26 cellular contexts compared by ENCODE assay signal in genomic region chr6:36967301-36967700, GRCh38. TPM values are rescaled to one million over a fixed set of nuclear protein-coding genes. Genes with fewer than 3 reads are reported as not detected.
A peak's percentile ranks its signal among the peaks of the same experiment; 100 is the strongest.
DNase-seq lines count a peak whose midpoint lies in the region; ATAC-seq lines count a peak whose summit lies in the region.
"Had no signal": no experiment of that assay in that cellular context is flagged by ENCODE, and none has a peak within 500 bp of the region (broad histone marks: within the 10 kb centered on the region; RNA-seq: fewer than 3 reads in every experiment).

No MANE protein-coding gene starts in this region.

- no peak overlapping the region for H3K4me3 Mint-ChIP-seq in activated T-cell treated with anti-CD3 and anti-CD28 coated beads, Interleukin-2, amount 50 U/mL, for 72 hours
- H3K4me3 Mint-ChIP-seq in stimulated activated effector memory CD8-positive, alpha-beta T cell treated with anti-CD3 and anti-CD28 coated beads, Interleukin-12 subunit alpha, Interleukin-12 subunit beta, amount 100 ng/mL, for 72 hours: no peak overlapping the region
- H3K4me3 Mint-ChIP-seq: activated CD4-positive, alpha-beta T cell treated with anti-CD3 and anti-CD28 coated beads, Interleukin-2, amount 10 ng/mL, durations not matched to agents 24 days and 14 days; activated CD8-positive, alpha-beta memory T cell treated with anti-CD3 and anti-CD28 coated beads, Interleukin-2, amount 10 ng/mL, durations not matched to agents 7 days and 5 days; stimulated activated naive CD8-positive, alpha-beta T cell treated with anti-CD3 and anti-CD28 coated beads, Interleukin-15, Interleukin-2, amounts not matched to agents 100 ng/mL and 50 ng/mL, for 24 hours had no signal

- H3K27ac Mint-ChIP-seq in activated T-cell treated with anti-CD3 and anti-CD28 coated beads, Interleukin-2, amount 50 U/mL, for 72 hours: peak overlapping the region; percentile 3
- H3K27ac Mint-ChIP-seq in stimulated activated effector memory CD8-positive, alpha-beta T cell treated with anti-CD3 and anti-CD28 coated beads, Interleukin-12 subunit alpha, Interleukin-12 subunit beta, amount 100 ng/mL, for 72 hours: peak overlapping the region; percentile 68
- H3K27ac Mint-ChIP-seq: activated CD8-positive, alpha-beta memory T cell treated with anti-CD3 and anti-CD28 coated beads, Interleukin-2, amount 10 ng/mL, durations not matched to agents 7 days and 5 days had no signal

- in situ Hi-C loops in ACHN (cut with HindIII; ENCODE audit: low pct_ligation_motif_present, low pct_unique_long_range_greater_than_20kb, low sequenced_read_pairs): no loop called here

- no peaks in the 10 kb centered on the region for H3K27me3 Mint-ChIP-seq in activated T-cell treated with anti-CD3 and anti-CD28 coated beads, Interleukin-2, amount 50 U/mL, for 72 hours (ENCODE audit: low read depth)
- H3K27me3 Mint-ChIP-seq: activated CD4-positive, alpha-beta T cell treated with anti-CD3 and anti-CD28 coated beads, Interleukin-2, amount 10 ng/mL, durations not matched to agents 24 days and 14 days; activated CD8-positive, alpha-beta memory T cell treated with anti-CD3 and anti-CD28 coated beads, Interleukin-2, amount 10 ng/mL, durations not matched to agents 7 days and 5 days; stimulated activated naive CD8-positive, alpha-beta T cell treated with anti-CD3 and anti-CD28 coated beads, Interleukin-15, Interleukin-2, amounts not matched to agents 100 ng/mL and 50 ng/mL, for 24 hours had no signal

- H3K9me3 Mint-ChIP-seq in activated T-cell treated with anti-CD3 and anti-CD28 coated beads, Interleukin-2, amount 50 U/mL, for 72 hours: no peaks in the 10 kb centered on the region
- no peaks in the 10 kb centered on the region for H3K9me3 Mint-ChIP-seq in stimulated activated effector memory CD8-positive, alpha-beta T cell treated with anti-CD3 and anti-CD28 coated beads, Interleukin-12 subunit alpha, Interleukin-12 subunit beta, amount 100 ng/mL, for 72 hours
- H3K9me3 Mint-ChIP-seq: activated CD4-positive, alpha-beta T cell treated with anti-CD3 and anti-CD28 coated beads, Interleukin-2, amount 10 ng/mL, durations not matched to agents 24 days and 14 days; stimulated activated naive CD8-positive, alpha-beta T cell treated with anti-CD3 and anti-CD28 coated beads, Interleukin-15, Interleukin-2, amounts not matched to agents 100 ng/mL and 50 ng/mL, for 24 hours had no signal

- peak; percentile 9 to 28 for ATAC-seq in activated T-cell treated with anti-CD3 and anti-CD28 coated beads, Interleukin-2, amount 50 U/mL, for 72 hours (replicated peaks in 1 of 2)
- no peak for ATAC-seq in stimulated activated effector memory CD8-positive, alpha-beta T cell treated with anti-CD3 and anti-CD28 coated beads, Interleukin-12 subunit alpha, Interleukin-12 subunit beta, amount 100 ng/mL, for 72 hours
- ATAC-seq in HG03432 (IDR thresholded peaks at IDR 0.05; ENCODE audit: unreplicated experiment): no peak
- ATAC-seq: activated CD8-positive, alpha-beta memory T cell treated with anti-CD3 and anti-CD28 coated beads, Interleukin-2, amount 10 ng/mL, durations not matched to agents 7 days and 5 days; Panc1 had no signal

- H3K27ac ChIP-seq in caudate nucleus (ENCODE audit: low read depth, low read length): peak overlapping the region; percentile 64

- peak in 1 of 2 donors; percentile 30 for DNase-seq in activated T-cell treated with anti-CD3 and anti-CD28 coated beads, Interleukin-2, amount 50 U/mL, for 72 hours
- no peak for DNase-seq in activated T-cell treated with anti-CD3 and anti-CD28 coated beads, Interleukin-2, amount 50 U/mL, for 48 hours
- no peak for DNase-seq in caudate nucleus (lab: John Stamatoyannopoulos, UW)
- DNase-seq in mesenteric fat pad (ENCODE audit: low spot score): peak; percentile 43
- no peak for DNase-seq in stimulated activated effector memory CD8-positive, alpha-beta T cell treated with anti-CD3 and anti-CD28 coated beads, Interleukin-12 subunit alpha, Interleukin-12 subunit beta, amount 100 ng/mL, for 72 hours (ENCODE audit: low spot score in 2 of 2)
- no peak for DNase-seq in ACHN
- no peak for DNase-seq in NOMO-1 treated with DMSO at 0.1 percent for 48 hours (lab: John Stamatoyannopoulos, UW; ENCODE audit: unreplicated experiment)
- DNase-seq: 8988T; activated CD4-positive, alpha-beta T cell treated with anti-CD3 and anti-CD28 coated beads, Interleukin-2, amount 10 ng/mL, durations not matched to agents 24 days and 14 days; activated CD8-positive, alpha-beta memory T cell treated with anti-CD3 and anti-CD28 coated beads, Interleukin-2, amount 10 ng/mL, durations not matched to agents 7 days and 5 days; activated gamma-delta T cell; AML-193; Caco-2; IMR-90; midbrain; NCI-H1417 treated with DMSO at 0.1 percent for 48 hours; NCI-H524; NK-92 treated with Interleukin-12 subunit alpha and Interleukin-12 subunit beta, amount 100 ng/mL, for 24 hours; stimulated activated CD4-positive, alpha-beta T cell treated with anti-CD3 and anti-CD28 coated beads, Interleukin-4, amount 100 ng/mL, for 24 hours had no signal

- H3K4me1 Mint-ChIP-seq in activated T-cell treated with anti-CD3 and anti-CD28 coated beads, Interleukin-2, amount 50 U/mL, for 72 hours (ENCODE audit: low read depth): peaks cover 30% of the 10 kb centered on the region
- H3K4me1 Mint-ChIP-seq in stimulated activated effector memory CD8-positive, alpha-beta T cell treated with anti-CD3 and anti-CD28 coated beads, Interleukin-12 subunit alpha, Interleukin-12 subunit beta, amount 100 ng/mL, for 72 hours: peaks cover 33% of the 10 kb centered on the region

- H3K36me3 Mint-ChIP-seq in activated T-cell treated with anti-CD3 and anti-CD28 coated beads, Interleukin-2, amount 50 U/mL, for 72 hours (ENCODE audit: insufficient read depth in 2 of 2): peaks cover 8 to 11% of the 10 kb centered on the region in 2 donors
- H3K36me3 Mint-ChIP-seq in stimulated activated effector memory CD8-positive, alpha-beta T cell treated with anti-CD3 and anti-CD28 coated beads, Interleukin-12 subunit alpha, Interleukin-12 subunit beta, amount 100 ng/mL, for 72 hours: peaks cover 64% of the 10 kb centered on the region

RNA-seq across cellular contexts. Expression of gene PI16, which starts 12.8 kb away (rescaled TPM):
- total RNA-seq in activated T-cell treated with anti-CD3 and anti-CD28 coated beads, Interleukin-2, amount 50 U/mL, for 72 hours: 1 to 10 TPM in 1 of 2 donors, under 1 TPM in 1; 0.14 to 4.2 TPM
- 22.5 TPM for total RNA-seq in mesenteric fat pad
- total RNA-seq: activated CD4-positive, alpha-beta T cell treated with anti-CD3 and anti-CD28 coated beads, Interleukin-2, amount 10 ng/mL, durations not matched to agents 24 days and 14 days; bronchial epithelial cell; Caco-2; IMR-90; SK-MEL-5 had no signal

RNA-seq across cellular contexts. Expression of gene MTCH1, which starts 18.7 kb away (rescaled TPM):
- total RNA-seq in activated T-cell treated with anti-CD3 and anti-CD28 coated beads, Interleukin-2, amount 50 U/mL, for 72 hours: 100 to 1,000 TPM; 116 to 149 TPM
- 169 TPM for total RNA-seq in mesenteric fat pad

RNA-seq across cellular contexts. Expression of gene FGD2, which starts 38.2 kb away (rescaled TPM):
- 1 to 10 TPM; 1.4 to 3.2 TPM for total RNA-seq in activated T-cell treated with anti-CD3 and anti-CD28 coated beads, Interleukin-2, amount 50 U/mL, for 72 hours
- total RNA-seq in mesenteric fat pad: 32.6 TPM
- total RNA-seq: Caco-2, dermis microvascular lymphatic vessel endothelial cell, IMR-90, pulmonary artery endothelial cell had no signal

Comparison
In these comparisons a context has a peak if more than half of its experiments do, and no peak if none do; other contexts are left out.
1. ATAC-seq: peak in activated T-cell treated with anti-CD3 and anti-CD28 coated beads, Interleukin-2, amount 50 U/mL, for 72 hours (2 of 2); none in stimulated activated effector memory CD8-positive, alpha-beta T cell treated with anti-CD3 and anti-CD28 coated beads, Interleukin-12 subunit alpha, Interleukin-12 subunit beta, amount 100 ng/mL, for 72 hours (single experiment) and HG03432 (single experiment).